ENCODE assay signal across 15 cellular contexts in the genomic region with DNA sequence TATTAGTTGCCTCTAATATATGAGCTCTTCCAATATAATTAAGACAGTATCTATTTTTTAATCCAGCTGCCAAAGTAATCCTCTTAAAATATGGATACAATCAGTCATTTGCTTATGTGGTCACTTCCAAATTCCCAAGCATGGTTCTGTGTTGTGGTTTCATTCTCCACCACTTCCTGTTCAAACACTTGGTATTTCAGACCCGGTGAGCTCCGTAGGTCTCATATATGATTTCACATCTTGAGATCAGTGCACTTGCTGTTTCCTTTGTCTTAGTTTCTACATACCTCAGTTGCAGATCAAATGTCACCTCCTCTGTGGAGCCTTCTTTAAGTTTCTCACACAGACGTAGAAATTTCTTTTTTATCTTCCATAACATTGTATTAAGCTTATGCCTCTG.
DNase-seq lines count a peak whose midpoint lies in the region; ATAC-seq lines count a peak whose summit lies in the region.
"Had no signal": no experiment of that assay in that cellular context is flagged by ENCODE, and none has a peak within 500 bp of the region (broad histone marks: within the 10 kb centered on the region; RNA-seq: fewer than 3 reads in every experiment).

No MANE protein-coding gene starts in this region.

- ATAC-seq in GM18907 (IDR thresholded peaks at IDR 0.05; ENCODE audit: unreplicated experiment), result peak; percentile 63
- peak; percentile 48 for ATAC-seq in HG03469 (IDR thresholded peaks at IDR 0.05; ENCODE audit: unreplicated experiment)
- no peak for ATAC-seq in HG02571 (IDR thresholded peaks at IDR 0.05; ENCODE audit: unreplicated experiment)
- ATAC-seq: effector memory CD8-positive, alpha-beta T cell; left colon; natural killer cell treated with Interleukin-12 subunit alpha and Interleukin-12 subunit beta and Interleukin-15 and Interleukin-18, amount 100 ng/mL, for 72 hours had no signal

- DNase-seq in SW480 (ENCODE audit: low spot score), result peak; percentile 48
- DNase-seq in renal cortical epithelial cell (ENCODE audit: low read depth), result peak; percentile 23
- DNase-seq in stimulated activated CD4-positive, alpha-beta T cell treated with anti-CD3 and anti-CD28 coated beads, Interleukin-12 subunit alpha, Interleukin-12 subunit beta, amount 100 ng/mL, for 4 hours, result no peak
- no peak for DNase-seq in anterior cingulate cortex (lab: John Stamatoyannopoulos, UW)
- DNase-seq: activated T-cell treated with anti-CD3 and anti-CD28 coated beads for 4 hours; COR-L47; effector memory CD8-positive, alpha-beta T cell; left colon; NCI-H1048; NCI-H526; testis had no signal

Comparison
In these comparisons a context has a peak if more than half of its experiments do, and no peak if none do; other contexts are left out.
1. DNase-seq: peak in SW480 (single experiment) and renal cortical epithelial cell (single experiment); none in stimulated activated CD4-positive, alpha-beta T cell treated with anti-CD3 and anti-CD28 coated beads, Interleukin-12 subunit alpha, Interleukin-12 subunit beta, amount 100 ng/mL, for 4 hours (single experiment) and anterior cingulate cortex (0 of 58).